ENCODE assay signal across 1 cellular context in the genomic region with DNA sequence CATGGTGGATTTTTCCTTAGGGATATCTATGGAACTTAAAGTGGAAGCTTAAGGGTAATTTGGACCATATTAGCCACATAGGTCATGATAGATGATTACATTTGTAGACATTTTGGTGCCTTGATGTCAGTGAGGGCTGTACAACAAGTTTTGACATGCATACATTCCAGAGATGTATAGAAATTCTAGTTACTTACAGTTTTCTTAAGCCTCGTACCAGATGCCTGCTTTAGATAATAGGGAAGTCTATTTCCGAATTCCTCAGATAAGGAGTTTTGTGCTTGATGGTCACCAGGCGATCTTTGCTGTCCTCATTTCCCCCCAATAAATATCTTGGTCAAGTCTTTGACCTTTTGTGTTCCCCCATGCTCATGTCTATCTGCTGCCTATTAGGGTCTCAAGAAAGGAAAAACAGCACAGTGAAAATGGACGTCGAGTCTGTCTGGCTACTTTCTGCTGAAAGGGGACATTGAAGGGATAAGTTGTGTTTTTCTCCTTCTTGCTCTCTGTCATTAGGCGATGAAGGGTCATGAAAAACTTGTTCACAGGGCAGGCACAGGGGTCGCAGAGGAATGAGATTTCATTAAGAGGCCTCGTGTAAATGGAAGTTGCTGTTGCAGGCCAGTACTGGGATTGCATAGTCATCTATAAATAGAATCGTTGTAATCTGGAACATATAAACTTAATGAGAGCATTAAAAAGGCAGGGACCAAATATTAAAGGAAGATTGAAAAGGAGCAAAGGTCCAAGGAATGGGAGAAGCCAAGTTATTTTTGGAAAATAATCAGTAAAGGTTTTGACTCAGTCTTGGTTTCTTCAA.
TF ChIP-seq lines count a peak whose summit lies in the region.

No MANE protein-coding gene starts in this region.

TF ChIP-seq in HepG2, 621 proteins besides CTCF, POLR2A, EP300 and RAD21:
- no peak for TF ChIP-seq ZBTB10 (CRISPR knock-in tag; IDR thresholded peaks at IDR 0.05; ENCODE audit: borderline replicate concordance)
- TF ChIP-seq ZNF841 (CRISPR knock-in tag; IDR thresholded peaks at IDR 0.05; ENCODE audit: borderline replicate concordance), result no peak
- TF ChIP-seq USF2 (IDR thresholded peaks at IDR 0.05; ENCODE audit: low read depth, low read length), result no peak
- no peak for TF ChIP-seq USF2 (CRISPR knock-in tag; IDR thresholded peaks at IDR 0.05; ENCODE audit: borderline replicate concordance)
